ENCODE assay signal across 8 cellular contexts in the genomic region with DNA sequence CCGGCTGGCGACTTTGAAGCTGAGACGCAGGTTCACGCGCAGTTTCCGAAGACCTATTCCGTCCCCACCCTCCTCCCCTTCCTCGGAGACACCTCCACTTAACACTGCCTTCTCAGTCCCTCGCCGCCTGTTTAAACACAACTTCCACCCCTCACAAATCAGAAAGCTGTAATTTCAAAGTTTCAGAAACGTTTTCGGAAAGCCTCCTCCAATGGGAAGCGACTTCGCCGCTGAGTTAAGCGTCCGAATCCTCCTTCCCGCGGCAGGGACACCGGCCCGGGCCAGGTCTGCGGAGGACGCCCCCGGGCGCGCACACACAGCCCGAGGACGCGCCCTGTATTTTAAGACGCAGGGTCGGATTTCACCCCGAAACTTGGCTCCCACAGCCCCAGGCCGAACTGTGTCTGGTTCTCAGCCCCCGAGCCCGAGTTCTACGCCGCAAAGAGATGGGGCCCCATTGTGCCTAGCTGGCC. TPM values are rescaled to one million over a fixed set of nuclear protein-coding genes. Genes with fewer than 3 reads are reported as not detected.
DNase-seq lines count a peak whose midpoint lies in the region; ATAC-seq and TF ChIP-seq lines count a peak whose summit lies in the region.

No MANE protein-coding gene starts in this region.

- no peaks in the 10 kb centered on the region for H3K9me3 Mint-ChIP-seq in activated naive CD4-positive, alpha-beta T cell treated with anti-CD3 and anti-CD28 coated beads, Interleukin-2, amount 50 U/mL, for 24 hours

- no peak for TF ChIP-seq POLR2A in sigmoid colon (IDR thresholded peaks at IDR 0.05)

- no peaks in the 10 kb centered on the region for H3K36me3 ChIP-seq in sigmoid colon

- H3K4me3 Mint-ChIP-seq in activated naive CD4-positive, alpha-beta T cell treated with anti-CD3 and anti-CD28 coated beads, Interleukin-2, amount 50 U/mL, for 24 hours = peak overlapping the region; percentile 87

- peaks cover 0 to 45% (median 9%) of the 10 kb centered on the region in 3 donors for H3K27me3 ChIP-seq in sigmoid colon

- no peaks in the 10 kb centered on the region for H3K9me3 ChIP-seq in sigmoid colon

- no peak for TF ChIP-seq EP300 in sigmoid colon (IDR thresholded peaks at IDR 0.05)

- intact Hi-C loops in sigmoid colon (cut with DNase I) = no loop called here

- H3K4me1 Mint-ChIP-seq in activated naive CD4-positive, alpha-beta T cell treated with anti-CD3 and anti-CD28 coated beads, Interleukin-2, amount 50 U/mL, for 24 hours = peaks cover 18% of the 10 kb centered on the region

- no peak for ATAC-seq in GM19455 (IDR thresholded peaks at IDR 0.05; ENCODE audit: unreplicated experiment)

- DNase-seq in GM13977 (ENCODE audit: low spot score) (peak; percentile 24), HK-2 (ENCODE audit: unreplicated experiment) (peak; percentile 29), sigmoid colon (no peak), MV-4-11 (lab: John Stamatoyannopoulos, UW) (no peak), NOMO-1 treated with dmso at 0.1 percent for 144 hours (lab: John Stamatoyannopoulos, UW; ENCODE audit: unreplicated experiment) (no peak)

- H3K27me3 Mint-ChIP-seq in activated naive CD4-positive, alpha-beta T cell treated with anti-CD3 and anti-CD28 coated beads, Interleukin-2, amount 50 U/mL, for 24 hours = peaks cover 33% of the 10 kb centered on the region

- peaks cover 0 to 30% (median 27%) of the 10 kb centered on the region in 4 donors for H3K4me1 ChIP-seq in sigmoid colon

- WGBS in sigmoid colon, 2 donors = 1% methylated on average over 37 of the region's 37 CpGs

- peaks cover 2% of the 10 kb centered on the region for H3K36me3 Mint-ChIP-seq in activated naive CD4-positive, alpha-beta T cell treated with anti-CD3 and anti-CD28 coated beads, Interleukin-2, amount 50 U/mL, for 24 hours

- peak overlapping the region; percentile 76 for H3K27ac Mint-ChIP-seq in activated naive CD4-positive, alpha-beta T cell treated with anti-CD3 and anti-CD28 coated beads, Interleukin-2, amount 50 U/mL, for 24 hours

- in situ Hi-C loops in GM13977 (cut with MboI; ENCODE audit: low pct_unique_long_range_greater_than_20kb, low sequenced_read_pairs, unreplicated experiment) = no loop called here

- TF ChIP-seq CTCF in GM13977 (IDR thresholded peaks at IDR 0.05; ENCODE audit: extremely low read depth, insufficient read depth, missing control alignments) = no peak
- TF ChIP-seq CTCF in sigmoid colon (IDR thresholded peaks at IDR 0.05) = no peak

- H3K4me3 ChIP-seq in iPS-11a (ENCODE audit: low read depth, low read length) = peak overlapping the region; percentile 58
- peak overlapping the region; percentile 6 to 57 (median 52) for H3K4me3 ChIP-seq in sigmoid colon

- no peak overlapping the region for H3K27ac ChIP-seq in sigmoid colon

RNA-seq across cellular contexts. Expression of gene LRRN1, which starts 0.6 kb away (rescaled TPM):
- 1 to 10 TPM in 1 of 4 donors, under 1 TPM in 3; 0.14 to 1.1 (median 0.22) TPM for total RNA-seq in sigmoid colon
- under 1 TPM in 1 of 3 donors, not detected in 2; 0.34 TPM for polyA plus RNA-seq in sigmoid colon

Comparison
In these comparisons a context has a peak if more than half of its experiments do, and no peak if none do; other contexts are left out.
1. DNase-seq: peak in GM13977 (single experiment) and HK-2 (single experiment); none in sigmoid colon (single experiment), MV-4-11 (single experiment) and NOMO-1 treated with dmso at 0.1 percent for 144 hours (single experiment).